Comparison of ENCODE assay signal across 23 cellular contexts in genomic region chr11:67066333-67066709, GRCh38. TPM values are rescaled to one million over a fixed set of nuclear protein-coding genes. Genes with fewer than 3 reads are reported as not detected.
"Had no signal": no experiment of that assay in that cellular context is flagged by ENCODE, and none has a peak within 500 bp of the region (broad histone marks: within the 10 kb centered on the region; RNA-seq: fewer than 3 reads in every experiment).

No MANE protein-coding gene starts in this region.

- H3K36me3 ChIP-seq: brain microvascular endothelial cell, spleen, tibial nerve had no signal

- DNase-seq: activated CD4-positive, alpha-beta memory T cell treated with anti-CD3 and anti-CD28 coated beads, Interleukin-2, amount 10 ng/mL, durations not matched to agents 7 days and 5 days; activated CD4-positive, alpha-beta T cell treated with anti-CD3 and anti-CD28 coated beads, Interleukin-2, amount 10 ng/mL, durations not matched to agents 24 days and 14 days; activated CD4-positive, CD25-positive, alpha-beta regulatory T cell treated with anti-CD3 and anti-CD28 coated beads, Interleukin-2, amount 50 U/mL, for 72 hours; activated gamma-delta T cell treated with Interleukin-2 at 50 U/mL for 16 hours; activated naive CD4-positive, alpha-beta T cell treated with anti-CD3 and anti-CD28 coated beads, Interleukin-2, amount 50 U/mL, for 16 hours; activated T-cell treated with anti-CD3 and anti-CD28 coated beads, Interleukin-2, amount 50 U/mL, for 4 hours; amniotic stem cell; brain microvascular endothelial cell; central memory CD4-positive, alpha-beta T cell; foreskin melanocyte; naive B cell; nucleus accumbens; right cardiac atrium; spleen; stimulated activated naive CD4-positive, alpha-beta T cell treated with Interleukin-2 at 50 U/mL for 16 hours; T-helper 17 cell; T1000 had no signal

- H3K9ac ChIP-seq: parathyroid adenoma had no signal

- H3K4me3 ChIP-seq: esophagus muscularis mucosa, spleen, tibial nerve had no signal

- H3K27ac Mint-ChIP-seq: activated CD4-positive, alpha-beta memory T cell treated with anti-CD3 and anti-CD28 coated beads, Interleukin-2, amount 10 ng/mL, durations not matched to agents 7 days and 5 days; activated CD4-positive, alpha-beta T cell treated with anti-CD3 and anti-CD28 coated beads, Interleukin-2, amount 10 ng/mL, durations not matched to agents 24 days and 14 days; activated T-helper 17 cell treated with anti-CD3 and anti-CD28 coated beads, Interleukin-2, amount 50 U/mL, for 72 hours; mesothelial cell of epicardium; naive B cell; T-helper 17 cell had no signal

- H3K27me3 ChIP-seq: brain microvascular endothelial cell, esophagus muscularis mucosa, tibial nerve had no signal

- H3K27me3 Mint-ChIP-seq: activated T-helper 17 cell treated with anti-CD3 and anti-CD28 coated beads, Interleukin-2, amount 50 U/mL, for 72 hours; T-helper 17 cell had no signal

- H3K4me3 Mint-ChIP-seq: activated CD4-positive, alpha-beta memory T cell treated with anti-CD3 and anti-CD28 coated beads, Interleukin-2, amount 10 ng/mL, durations not matched to agents 7 days and 5 days; activated CD4-positive, alpha-beta T cell treated with anti-CD3 and anti-CD28 coated beads, Interleukin-2, amount 10 ng/mL, durations not matched to agents 24 days and 14 days; activated T-cell treated with anti-CD3 and anti-CD28 coated beads, Interleukin-2, amount 50 U/mL, for 4 hours; activated T-helper 17 cell treated with anti-CD3 and anti-CD28 coated beads, Interleukin-2, amount 50 U/mL, for 72 hours; mesothelial cell of epicardium; naive B cell; T-helper 17 cell had no signal

- H3K36me3 Mint-ChIP-seq: naive B cell had no signal

- H3K9me3 Mint-ChIP-seq: activated CD4-positive, alpha-beta memory T cell treated with anti-CD3 and anti-CD28 coated beads, Interleukin-2, amount 10 ng/mL, durations not matched to agents 7 days and 5 days; activated CD4-positive, alpha-beta T cell treated with anti-CD3 and anti-CD28 coated beads, Interleukin-2, amount 10 ng/mL, durations not matched to agents 24 days and 14 days; activated T-cell treated with anti-CD3 and anti-CD28 coated beads, Interleukin-2, amount 50 U/mL, for 4 hours; activated T-helper 17 cell treated with anti-CD3 and anti-CD28 coated beads, Interleukin-2, amount 50 U/mL, for 72 hours; mesothelial cell of epicardium; naive B cell had no signal

- H3K27ac ChIP-seq: brain microvascular endothelial cell, esophagus muscularis mucosa, parathyroid adenoma, spleen, tibial nerve had no signal

- ATAC-seq: activated T-cell treated with anti-CD3 and anti-CD28 coated beads, Interleukin-2, amount 50 U/mL, for 4 hours; activated T-helper 17 cell treated with anti-CD3 and anti-CD28 coated beads, Interleukin-2, amount 50 U/mL, for 72 hours; T-helper 17 cell had no signal

- H3K4me1 Mint-ChIP-seq: activated CD4-positive, alpha-beta memory T cell treated with anti-CD3 and anti-CD28 coated beads, Interleukin-2, amount 10 ng/mL, durations not matched to agents 7 days and 5 days; activated CD4-positive, alpha-beta T cell treated with anti-CD3 and anti-CD28 coated beads, Interleukin-2, amount 10 ng/mL, durations not matched to agents 24 days and 14 days; activated T-helper 17 cell treated with anti-CD3 and anti-CD28 coated beads, Interleukin-2, amount 50 U/mL, for 72 hours; mesothelial cell of epicardium; T-helper 17 cell had no signal

- H3K9me3 ChIP-seq: esophagus muscularis mucosa, spleen, tibial nerve had no signal

RNA-seq across cellular contexts. Expression of gene RHOD, which starts 9.7 kb away (rescaled TPM):
- total RNA-seq: T-helper 17 cell had no signal

RNA-seq across cellular contexts. Expression of gene SYT12, which starts 43.4 kb away (rescaled TPM):
- total RNA-seq: activated CD4-positive, alpha-beta memory T cell treated with anti-CD3 and anti-CD28 coated beads, Interleukin-2, amount 10 ng/mL, durations not matched to agents 7 days and 5 days; activated CD4-positive, alpha-beta T cell treated with anti-CD3 and anti-CD28 coated beads, Interleukin-2, amount 10 ng/mL, durations not matched to agents 24 days and 14 days; pulmonary artery endothelial cell; spleen; T-helper 17 cell had no signal
